Comparison of ENCODE assay signal across 8 cellular contexts in the genomic region with DNA sequence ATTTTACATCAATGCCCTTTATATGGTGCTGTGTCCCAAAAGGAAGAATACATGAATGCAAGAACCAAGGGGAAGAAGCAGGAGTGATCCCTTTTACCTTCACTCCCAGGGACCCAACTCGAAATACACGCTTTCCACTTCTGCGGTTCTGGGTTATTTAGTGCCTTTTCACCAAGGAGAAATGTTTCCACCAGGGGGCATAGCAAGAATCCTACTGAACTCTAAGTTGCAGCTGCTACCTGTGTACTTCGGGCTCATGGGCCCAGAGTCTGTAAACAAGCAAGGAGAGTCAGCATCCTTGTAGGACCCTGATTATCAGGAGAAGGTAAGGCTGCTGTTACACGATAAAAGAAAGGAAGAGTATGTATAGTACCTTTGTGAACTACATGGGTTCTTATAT. TPM values are rescaled to one million over a fixed set of nuclear protein-coding genes. Genes with fewer than 3 reads are reported as not detected.
DNase-seq lines count a peak whose midpoint lies in the region; ATAC-seq and TF ChIP-seq lines count a peak whose summit lies in the region.

No MANE protein-coding gene starts in this region.

- intact Hi-C loops in psoas muscle (cut with DNase I): no loop called here

- H3K9me3 ChIP-seq in psoas muscle: no peaks in the 10 kb centered on the region

- no peak overlapping the region for H3K27ac Mint-ChIP-seq in activated CD4-positive, alpha-beta memory T cell treated with anti-CD3 and anti-CD28 coated beads, Interleukin-2, amount 10 ng/mL, durations not matched to agents 7 days and 5 days

- H3K27me3 Mint-ChIP-seq in activated CD4-positive, alpha-beta memory T cell treated with anti-CD3 and anti-CD28 coated beads, Interleukin-2, amount 10 ng/mL, durations not matched to agents 7 days and 5 days: no peaks in the 10 kb centered on the region

- CTCF ChIA-PET in activated CD4-positive, alpha-beta memory T cell treated with anti-CD3 and anti-CD28 coated beads, Interleukin-2, amount 10 ng/mL, durations not matched to agents 7 days and 5 days (lab: Charles Lee): interaction anchor here (1.3 kb wide), 1 partner anchor 10 kb away, joined by 4 read pairs; no protein-coding TSS in a partner anchor

- no peaks in the 10 kb centered on the region for H3K36me3 Mint-ChIP-seq in activated CD4-positive, alpha-beta memory T cell treated with anti-CD3 and anti-CD28 coated beads, Interleukin-2, amount 10 ng/mL, durations not matched to agents 7 days and 5 days (ENCODE audit: low read depth)

- H3K4me3 Mint-ChIP-seq in activated CD4-positive, alpha-beta memory T cell treated with anti-CD3 and anti-CD28 coated beads, Interleukin-2, amount 10 ng/mL, durations not matched to agents 7 days and 5 days: no peak overlapping the region

- POLR2A ChIA-PET in activated CD4-positive, alpha-beta memory T cell treated with anti-CD3 and anti-CD28 coated beads, Interleukin-2, amount 10 ng/mL, durations not matched to agents 7 days and 5 days (lab: Charles Lee): no interaction called here

- 66 to 75% (median 67%) methylated on average over 5 of the region's 5 CpGs for WGBS in psoas muscle, 3 donors

- no peaks in the 10 kb centered on the region for H3K4me1 ChIP-seq in psoas muscle

- no peak overlapping the region for H3K27ac ChIP-seq in psoas muscle

- TF ChIP-seq CTCF in epithelial cell of proximal tubule (conservative IDR thresholded peaks at IDR 0.05; ENCODE audit: low read depth, low read length): peak; percentile 78
- peak; percentile 21 for TF ChIP-seq CTCF in psoas muscle (IDR thresholded peaks at IDR 0.05)

- peak; percentile 44 for DNase-seq in NCI-H1105 treated with DMSO at 0.1 percent for 48 hours (lab: John Stamatoyannopoulos, UW)
- no peak for DNase-seq in epithelial cell of proximal tubule (ENCODE audit: low read depth)
- DNase-seq in psoas muscle: no peak
- no peak for DNase-seq in activated CD4-positive, alpha-beta memory T cell treated with anti-CD3 and anti-CD28 coated beads, Interleukin-2, amount 10 ng/mL, durations not matched to agents 7 days and 5 days

- no peaks in the 10 kb centered on the region for H3K36me3 ChIP-seq in psoas muscle (ENCODE audit: insufficient read depth in 1 of 2, low read depth in 1 of 2)

- H3K4me1 Mint-ChIP-seq in activated CD4-positive, alpha-beta memory T cell treated with anti-CD3 and anti-CD28 coated beads, Interleukin-2, amount 10 ng/mL, durations not matched to agents 7 days and 5 days: no peaks in the 10 kb centered on the region

- no peaks in the 10 kb centered on the region for H3K9me3 Mint-ChIP-seq in activated CD4-positive, alpha-beta memory T cell treated with anti-CD3 and anti-CD28 coated beads, Interleukin-2, amount 10 ng/mL, durations not matched to agents 7 days and 5 days

- H3K4me3 ChIP-seq in epithelial cell of proximal tubule (ENCODE audit: low read depth, low read length) (no peak overlapping the region), psoas muscle (no peak overlapping the region)

- ATAC-seq in GM18502 (IDR thresholded peaks at IDR 0.05; ENCODE audit: poor library complexity, unreplicated experiment) (peak; percentile 62), psoas muscle (no peak), GM21390 (IDR thresholded peaks at IDR 0.05; ENCODE audit: unreplicated experiment) (no peak), HG03342 (IDR thresholded peaks at IDR 0.05; ENCODE audit: unreplicated experiment) (no peak), GM21825 (IDR thresholded peaks at IDR 0.05; ENCODE audit: unreplicated experiment) (no peak)

- H3K27me3 ChIP-seq in psoas muscle (ENCODE audit: insufficient read depth in 3 of 3, low read length in 2 of 3): no peaks in the 10 kb centered on the region

RNA-seq across cellular contexts. Expression of gene DPYSL3, which starts 45.7 kb away (rescaled TPM):
- 38.3 and 76.0 TPM in 2 replicates for total RNA-seq in epithelial cell of proximal tubule
- 10 to 100 TPM; 18.0 to 58.5 (median 38.4) TPM for total RNA-seq in psoas muscle
- polyA plus RNA-seq in psoas muscle: 10 to 100 TPM in 2 of 3 donors, 1 to 10 TPM in 1; 8.8 to 15.0 (median 13.5) TPM
- not detected for total RNA-seq in activated CD4-positive, alpha-beta memory T cell treated with anti-CD3 and anti-CD28 coated beads, Interleukin-2, amount 10 ng/mL, durations not matched to agents 7 days and 5 days

Comparison
In these comparisons a context has a peak if more than half of its experiments do, and no peak if none do; other contexts are left out.
1. RNA of gene DPYSL3, which starts 45.7 kb away (total RNA-seq): 18.0 to 58.5 TPM in psoas muscle and 38.3 to 76.0 TPM in epithelial cell of proximal tubule; not detected in activated CD4-positive, alpha-beta memory T cell treated with anti-CD3 and anti-CD28 coated beads, Interleukin-2, amount 10 ng/mL, durations not matched to agents 7 days and 5 days; every median in the first group is over 10 times any median in the second.